8 cellular contexts compared by ENCODE assay signal in genomic region chr10:104253576-104254410, GRCh38. TPM values are rescaled to one million over a fixed set of nuclear protein-coding genes. Genes with fewer than 3 reads are reported as not detected.
DNase-seq lines count a peak whose midpoint lies in the region; ATAC-seq and TF ChIP-seq lines count a peak whose summit lies in the region.

No MANE protein-coding gene starts in this region.

- 62 to 70% (median 69%) methylated on average over 10 of the region's 10 CpGs for WGBS in adrenal gland, 4 donors

- H3K4me1 ChIP-seq in adrenal gland (replicated peaks in 1 of 2) = peaks cover 27 to 51% of the 10 kb centered on the region in 2 donors
- H3K4me1 ChIP-seq in left lung = peaks cover 20 to 42% of the 10 kb centered on the region in 2 donors
- peaks cover 0 to 23% (median 11%) of the 10 kb centered on the region in 4 donors for H3K4me1 ChIP-seq in tibial artery

- H3K27me3 ChIP-seq in adrenal gland (no peaks in the 10 kb centered on the region), left lung (no peaks in the 10 kb centered on the region), tibial artery (no peaks in the 10 kb centered on the region)

- peaks cover 0 to 17% of the 10 kb centered on the region in 2 donors for H3K36me3 ChIP-seq in adrenal gland (replicated peaks in 1 of 2)
- peaks cover 0 to 17% of the 10 kb centered on the region in 2 donors for H3K36me3 ChIP-seq in left lung
- peaks cover 4 to 15% (median 15%) of the 10 kb centered on the region in 3 donors for H3K36me3 ChIP-seq in tibial artery

- peaks cover 55% of the 10 kb centered on the region for H3K4me1 Mint-ChIP-seq in activated T-cell treated with anti-CD3 and anti-CD28 coated beads, Interleukin-2, amount 50 U/mL, for 72 hours (ENCODE audit: low read depth)

- H3K27ac ChIP-seq in adrenal gland = peak overlapping the region in 4 of 5 donors; percentile 85 to 99 (median 96)
- H3K27ac ChIP-seq in left lung = peak overlapping the region; percentile 97 to 99
- peak overlapping the region; percentile 97 for H3K27ac ChIP-seq in tibial artery

- H3K27ac Mint-ChIP-seq in activated T-cell treated with anti-CD3 and anti-CD28 coated beads, Interleukin-2, amount 50 U/mL, for 72 hours = peak overlapping the region; percentile 95

- no peak for TF ChIP-seq POLR2A in adrenal gland (IDR thresholded peaks at IDR 0.05)

- H3K9me3 ChIP-seq in adrenal gland (replicated peaks in 1 of 3) (no peaks in the 10 kb centered on the region), left lung (no peaks in the 10 kb centered on the region), tibial artery (no peaks in the 10 kb centered on the region)

- TF ChIP-seq CTCF in adrenal gland (IDR thresholded peaks at IDR 0.05) (no peak), left lung (IDR thresholded peaks at IDR 0.05) (no peak), tibial artery (IDR thresholded peaks at IDR 0.05) (no peak)

- DNase-seq in activated T-cell treated with anti-CD3 and anti-CD28 coated beads, Interleukin-2, amount 50 U/mL, for 72 hours = no peak
- DNase-seq in activated T-cell treated with anti-CD3 and anti-CD28 coated beads, Interleukin-2, amount 50 U/mL, for 48 hours = no peak
- DNase-seq in adrenal gland = no peak
- DNase-seq in left lung = no peak
- no peak for DNase-seq in tibial artery
- DNase-seq in DMS53 treated with DMSO at 0.1 percent for 48 hours (lab: John Stamatoyannopoulos, UW; ENCODE audit: unreplicated experiment) = no peak
- DNase-seq in NCI-H2081 treated with DMSO at 0.1 percent for 48 hours (lab: John Stamatoyannopoulos, UW) = no peak

- H3K4me3 Mint-ChIP-seq in activated T-cell treated with anti-CD3 and anti-CD28 coated beads, Interleukin-2, amount 50 U/mL, for 72 hours = peak overlapping the region; percentile 97 to 100

- peaks cover 23% of the 10 kb centered on the region for H3K27me3 Mint-ChIP-seq in activated T-cell treated with anti-CD3 and anti-CD28 coated beads, Interleukin-2, amount 50 U/mL, for 72 hours (ENCODE audit: low read depth)

- H3K9me3 Mint-ChIP-seq in activated T-cell treated with anti-CD3 and anti-CD28 coated beads, Interleukin-2, amount 50 U/mL, for 72 hours = peaks cover under 1% of the 10 kb centered on the region in 2 donors

- ATAC-seq in activated T-cell treated with anti-CD3 and anti-CD28 coated beads, Interleukin-2, amount 50 U/mL, for 72 hours (replicated peaks in 1 of 2) = no peak
- ATAC-seq in left lung (no peak), GM21381 (IDR thresholded peaks at IDR 0.05; ENCODE audit: unreplicated experiment) (no peak)

- peaks cover 11 to 19% of the 10 kb centered on the region in 2 donors for H3K36me3 Mint-ChIP-seq in activated T-cell treated with anti-CD3 and anti-CD28 coated beads, Interleukin-2, amount 50 U/mL, for 72 hours (ENCODE audit: insufficient read depth in 2 of 2)

- peak overlapping the region in 2 of 4 donors; percentile 59 to 76 for H3K4me3 ChIP-seq in adrenal gland
- H3K4me3 ChIP-seq in left lung = peak overlapping the region; percentile 86 to 95
- peak overlapping the region; percentile 90 to 92 for H3K4me3 ChIP-seq in tibial artery

- intact Hi-C loops in adrenal gland (cut with DNase I) (no loop called here), left lung (cut with DNase I) (no loop called here), tibial artery (cut with DNase I; ENCODE audit: low total_unique reads) (no loop called here)

RNA-seq across cellular contexts. Expression of gene GSTO1, which starts 0.9 kb away (rescaled TPM):
- total RNA-seq in activated T-cell treated with anti-CD3 and anti-CD28 coated beads, Interleukin-2, amount 50 U/mL, for 72 hours = 100 to 1,000 TPM; 113 to 117 TPM
- total RNA-seq in adrenal gland (100 to 1,000 TPM; 108 to 186 (median 153) TPM), left lung (100 to 1,000 TPM; 106 to 157 TPM)
- 100 to 1,000 TPM; 130 to 203 (median 192) TPM for polyA plus RNA-seq in adrenal gland

RNA-seq across cellular contexts. Expression of gene GSTO2, which starts 15.2 kb away (rescaled TPM):
- 1 to 10 TPM; 6.8 to 9.5 TPM for total RNA-seq in activated T-cell treated with anti-CD3 and anti-CD28 coated beads, Interleukin-2, amount 50 U/mL, for 72 hours
- total RNA-seq in adrenal gland (1 to 10 TPM; 3.7 to 8.2 (median 6.2) TPM), left lung (10 to 100 TPM in 1 of 2 donors, 1 to 10 TPM in 1; 9.5 to 13.4 TPM)
- polyA plus RNA-seq in adrenal gland = 10 to 100 TPM in 1 of 3 donors, 1 to 10 TPM in 2; 6.5 to 13.6 (median 7.9) TPM

RNA-seq across cellular contexts. Expression of gene CFAP43, which starts 21.6 kb away (rescaled TPM):
- total RNA-seq in activated T-cell treated with anti-CD3 and anti-CD28 coated beads, Interleukin-2, amount 50 U/mL, for 72 hours = under 1 TPM; 0.21 to 0.31 TPM
- total RNA-seq in adrenal gland (1 to 10 TPM in 5 of 8 donors, under 1 TPM in 3; 0.28 to 2.3 (median 1.1) TPM), left lung (1 to 10 TPM in 1 of 2 donors, under 1 TPM in 1; 0.70 to 7.4 TPM)
- 1 to 10 TPM in 2 of 3 donors, under 1 TPM in 1; 0.70 to 4.2 (median 2.3) TPM for polyA plus RNA-seq in adrenal gland
